15 cellular contexts compared by ENCODE assay signal in the genomic region with DNA sequence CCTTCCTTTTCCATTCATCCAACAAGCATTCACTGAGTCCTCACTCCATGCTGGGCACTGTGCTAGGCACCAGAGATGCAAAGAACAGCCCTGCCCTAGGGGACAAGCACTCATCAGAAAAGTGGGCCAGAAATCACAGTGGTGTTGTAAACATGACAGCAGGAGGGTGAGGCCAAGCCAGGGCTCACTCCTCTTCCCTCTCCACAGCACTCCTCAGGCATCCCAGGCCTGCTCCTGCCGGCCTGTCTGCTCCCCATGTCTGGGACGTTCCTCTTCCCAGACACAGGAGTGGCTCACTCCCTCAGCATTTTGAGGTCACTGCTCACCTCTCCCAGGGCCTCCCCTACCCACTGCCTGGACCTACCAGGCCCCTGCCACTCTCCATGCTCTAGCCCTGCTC.
A peak's percentile ranks its signal among the peaks of the same experiment; 100 is the strongest.
DNase-seq lines count a peak whose midpoint lies in the region; ATAC-seq and TF ChIP-seq lines count a peak whose summit lies in the region.
"Had no signal": no experiment of that assay in that cellular context is flagged by ENCODE, and none has a peak within 500 bp of the region (broad histone marks: within the 10 kb centered on the region; RNA-seq: fewer than 3 reads in every experiment).

No MANE protein-coding gene starts in this region.

- TF ChIP-seq POLR2A in sigmoid colon (IDR thresholded peaks at IDR 0.05) = no peak

- TF ChIP-seq CTCF in HEK293 (tag by site-specific recombination; IDR thresholded peaks at IDR 0.05) (no peak), nephron progenitor cell (IDR thresholded peaks at IDR 0.05) (no peak), sigmoid colon (IDR thresholded peaks at IDR 0.05) (no peak)

- no peak overlapping the region for H3K4me3 Mint-ChIP-seq in central memory CD8-positive, alpha-beta T cell
- H3K4me3 Mint-ChIP-seq in nephron progenitor cell = no peak overlapping the region
- no peak overlapping the region for H3K4me3 Mint-ChIP-seq in activated CD4-positive, alpha-beta memory T cell treated with anti-CD3 and anti-CD28 coated beads for 36 hours
- H3K4me3 Mint-ChIP-seq: CD4-positive, alpha-beta memory T cell had no signal

- H3K4me1 ChIP-seq in HEK293 (ENCODE audit: control insufficient read depth, insufficient read depth, low read length) = no peaks in the 10 kb centered on the region
- no peaks in the 10 kb centered on the region for H3K4me1 ChIP-seq in sigmoid colon
- H3K4me1 ChIP-seq in right cardiac atrium (ENCODE audit: control insufficient read depth, insufficient read depth, low read length) = peaks cover 4% of the 10 kb centered on the region
- H3K4me1 ChIP-seq: HAP-1 had no signal

- H3K9me3 ChIP-seq in HEK293 (ENCODE audit: control insufficient read depth, insufficient read depth, low read depth, low read length) (no peaks in the 10 kb centered on the region), sigmoid colon (no peaks in the 10 kb centered on the region), right cardiac atrium (ENCODE audit: control insufficient read depth, low read length) (no peaks in the 10 kb centered on the region)
- H3K9me3 ChIP-seq: HAP-1 had no signal

- no peak for TF ChIP-seq EP300 in sigmoid colon (IDR thresholded peaks at IDR 0.05)

- CTCF ChIA-PET in HEK293 (lab: Yijun Ruan, JAX) = no interaction called here
- CTCF ChIA-PET in activated CD4-positive, alpha-beta memory T cell treated with anti-CD3 and anti-CD28 coated beads for 36 hours (lab: Charles Lee) = no interaction called here

- no peak for ATAC-seq in central memory CD8-positive, alpha-beta T cell (replicated peaks; ENCODE audit: extremely low read depth, poor library complexity, severe bottlenecking)
- no peak for ATAC-seq in right cardiac atrium

- intact Hi-C loops in sigmoid colon (cut with DNase I) = no loop called here
- intact Hi-C loops in right cardiac atrium (cut with DNase I) = no loop called here
- intact Hi-C loops in activated CD4-positive, alpha-beta memory T cell treated with anti-CD3 and anti-CD28 coated beads for 36 hours (cut with micrococcal nuclease) = no loop called here

- H3K9me3 Mint-ChIP-seq in central memory CD8-positive, alpha-beta T cell = no peaks in the 10 kb centered on the region
- no peaks in the 10 kb centered on the region for H3K9me3 Mint-ChIP-seq in nephron progenitor cell
- H3K9me3 Mint-ChIP-seq in activated CD4-positive, alpha-beta memory T cell treated with anti-CD3 and anti-CD28 coated beads for 36 hours = no peaks in the 10 kb centered on the region
- H3K9me3 Mint-ChIP-seq: CD4-positive, alpha-beta memory T cell had no signal

- DNase-seq in central memory CD8-positive, alpha-beta T cell (ENCODE audit: low spot score in 2 of 2) = no peak
- DNase-seq in nephron progenitor cell (no peak), sigmoid colon (peak; percentile 30), DMS53 (lab: John Stamatoyannopoulos, UW) (no peak), right cardiac atrium (no peak), HUDEP-2 (lab: John Stamatoyannopoulos, UW; ENCODE audit: unreplicated experiment in 76 of 76) (no peak)
- DNase-seq in activated CD4-positive, alpha-beta memory T cell treated with anti-CD3 and anti-CD28 coated beads for 36 hours = no peak
- DNase-seq: C1 segment of cervical spinal cord; Calu3; CD4-positive, alpha-beta memory T cell; COR-L47; DND-41; GM23248 had no signal

- no peak overlapping the region for H3K4me3 ChIP-seq in HEK293 (ENCODE audit: low read depth, low read length)
- no peak overlapping the region for H3K4me3 ChIP-seq in sigmoid colon
- H3K4me3 ChIP-seq in right cardiac atrium (ENCODE audit: low read length) = no peak overlapping the region
- H3K4me3 ChIP-seq: GM23248, HAP-1 had no signal

- H3K36me3 Mint-ChIP-seq in central memory CD8-positive, alpha-beta T cell (ENCODE audit: insufficient read depth) = peaks cover 2% of the 10 kb centered on the region
- H3K36me3 Mint-ChIP-seq in nephron progenitor cell (ENCODE audit: low read depth) = no peaks in the 10 kb centered on the region
- H3K36me3 Mint-ChIP-seq in activated CD4-positive, alpha-beta memory T cell treated with anti-CD3 and anti-CD28 coated beads for 36 hours = no peaks in the 10 kb centered on the region
- H3K36me3 Mint-ChIP-seq: CD4-positive, alpha-beta memory T cell had no signal

- H3K36me3 ChIP-seq in HEK293 (ENCODE audit: control insufficient read depth in 2 of 2, insufficient read depth in 1 of 2, low read length in 2 of 2) (no peaks in the 10 kb centered on the region), sigmoid colon (no peaks in the 10 kb centered on the region)
- H3K36me3 ChIP-seq: HAP-1 had no signal

- H3K4me1 Mint-ChIP-seq in central memory CD8-positive, alpha-beta T cell = no peaks in the 10 kb centered on the region
- H3K4me1 Mint-ChIP-seq in nephron progenitor cell = no peaks in the 10 kb centered on the region
- H3K4me1 Mint-ChIP-seq in activated CD4-positive, alpha-beta memory T cell treated with anti-CD3 and anti-CD28 coated beads for 36 hours (ENCODE audit: low read depth) = no peaks in the 10 kb centered on the region

- peak overlapping the region; percentile 9 for H3K27ac Mint-ChIP-seq in central memory CD8-positive, alpha-beta T cell (ENCODE audit: low read depth)
- peak overlapping the region; percentile 18 for H3K27ac Mint-ChIP-seq in nephron progenitor cell
- H3K27ac Mint-ChIP-seq in activated CD4-positive, alpha-beta memory T cell treated with anti-CD3 and anti-CD28 coated beads for 36 hours = no peak overlapping the region
- H3K27ac Mint-ChIP-seq: CD4-positive, alpha-beta memory T cell had no signal

- H3K27ac ChIP-seq in HEK293 (ENCODE audit: extremely low read depth, low read depth, low read length) (no peak overlapping the region), sigmoid colon (no peak overlapping the region), right cardiac atrium (ENCODE audit: low read length) (no peak overlapping the region)
- H3K27ac ChIP-seq: GM23248 had no signal

- H3K27me3 ChIP-seq in sigmoid colon = no peaks in the 10 kb centered on the region
- H3K27me3 ChIP-seq in right cardiac atrium (ENCODE audit: control insufficient read depth, insufficient read depth) = no peaks in the 10 kb centered on the region

- 58 to 64% methylated on average over 2 of the region's 2 CpGs for WGBS in sigmoid colon, 2 donors
- WGBS in right cardiac atrium = 61% methylated on average over 2 of the region's 2 CpGs

- POLR2A ChIA-PET in HEK293 (lab: Yijun Ruan, JAX) = no interaction called here
- POLR2A ChIA-PET in activated CD4-positive, alpha-beta memory T cell treated with anti-CD3 and anti-CD28 coated beads for 36 hours (lab: Charles Lee) = no interaction called here

- peaks cover 18% of the 10 kb centered on the region for H3K27me3 Mint-ChIP-seq in central memory CD8-positive, alpha-beta T cell
- H3K27me3 Mint-ChIP-seq in nephron progenitor cell (ENCODE audit: low read depth, poor library complexity) = peaks cover 34% of the 10 kb centered on the region
- peaks cover 2% of the 10 kb centered on the region for H3K27me3 Mint-ChIP-seq in activated CD4-positive, alpha-beta memory T cell treated with anti-CD3 and anti-CD28 coated beads for 36 hours

TF ChIP-seq in HEK293, 187 proteins besides CTCF, POLR2A, EP300 and RAD21:
- TF ChIP-seq ZNF239 (tag by site-specific recombination; IDR thresholded peaks at IDR 0.05) (no peak), ZBTB20 (tag by site-specific recombination; IDR thresholded peaks at IDR 0.05) (no peak), ZNF302 (tag by site-specific recombination; IDR thresholded peaks at IDR 0.05; ENCODE audit: low read depth) (no peak), ZIC2 (tag by site-specific recombination; IDR thresholded peaks at IDR 0.05) (peak; percentile 65), ZNF626 (tag by site-specific recombination; IDR thresholded peaks at IDR 0.05) (no peak), ZNF335 (tag by site-specific recombination; conservative IDR thresholded peaks at IDR 0.05) (no peak), ZNF354C (tag by site-specific recombination; IDR thresholded peaks at IDR 0.05; ENCODE audit: borderline replicate concordance, low read depth) (no peak)
